ENCODE assay signal across 1 cellular context in the genomic region with DNA sequence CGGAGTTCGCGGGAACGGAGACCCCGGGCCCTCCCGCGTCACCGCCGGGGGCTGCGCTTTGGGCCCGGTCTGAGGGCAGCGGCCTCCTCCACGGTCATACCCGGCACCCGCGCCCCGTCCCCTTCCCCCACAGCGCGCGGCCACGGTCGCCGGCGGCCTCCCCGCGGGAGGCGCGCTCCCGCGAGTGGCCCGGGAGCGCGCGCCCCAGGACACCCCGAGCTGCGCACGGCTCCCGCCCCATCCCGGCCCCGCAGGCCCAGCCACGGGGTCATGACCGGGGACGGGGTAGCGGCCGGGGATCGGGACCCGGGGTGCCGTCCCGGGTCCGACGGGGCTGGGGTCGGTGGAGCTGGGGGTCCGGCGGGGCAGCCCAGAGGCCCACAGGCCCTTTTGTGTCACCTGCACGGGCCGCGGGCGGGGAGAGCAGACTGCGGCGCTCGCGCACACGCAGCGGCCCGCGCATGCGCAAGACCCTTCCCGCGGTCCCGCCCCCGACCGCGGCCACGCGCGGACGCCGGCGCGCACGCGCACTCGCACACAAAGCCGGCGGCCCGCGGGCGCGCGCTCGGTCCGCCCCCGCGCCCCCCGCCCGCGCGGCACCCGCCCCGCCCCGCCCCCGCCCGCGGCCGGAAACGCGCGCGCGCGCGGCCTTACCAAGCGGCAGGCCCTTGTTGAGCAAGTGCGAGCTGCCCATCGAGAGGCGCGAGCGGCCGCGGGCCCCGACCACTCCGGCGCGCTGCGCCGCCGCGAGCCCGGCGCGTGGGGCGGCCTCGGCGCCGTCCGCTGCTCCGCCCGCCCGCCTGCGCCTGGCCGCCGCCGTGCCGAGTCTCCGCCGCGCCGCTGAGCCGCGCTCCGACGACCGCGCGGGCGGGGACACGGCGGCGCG.
TF ChIP-seq lines count a peak whose summit lies in the region.

A gene (minus strand): TSS at position 869 of the 886 bp plus-strand sequence. CDS start 7,799 bp downstream, outside the sequence.

TF ChIP-seq in IMR-90, 13 proteins besides CTCF, POLR2A, EP300 and RAD21:
- TF ChIP-seq NFE2L2 (IDR thresholded peaks at IDR 0.05; ENCODE audit: low read depth, low read length) (no peak), FOS (IDR thresholded peaks at IDR 0.05; ENCODE audit: low read depth, low read length) (no peak), RFX5 (IDR thresholded peaks at IDR 0.05; ENCODE audit: low read depth, low read length) (no peak), RCOR1 (IDR thresholded peaks at IDR 0.05; ENCODE audit: insufficient replicate concordance, low read length) (no peak), MAZ (IDR thresholded peaks at IDR 0.05; ENCODE audit: borderline replicate concordance, low read depth, low read length) (peak; percentile 66; the same call in 1 of the 2 replicates), MXI1 (IDR thresholded peaks at IDR 0.05; ENCODE audit: borderline replicate concordance, low read depth, low read length) (0 out of 2 replicates have a peak, but pooled peaks have one; percentile 20), SMC3 (IDR thresholded peaks at IDR 0.05; ENCODE audit: low read depth, low read length) (no peak), CHD1 (IDR thresholded peaks at IDR 0.05; ENCODE audit: low read depth, low read length) (no peak), MAFK (IDR thresholded peaks at IDR 0.05; ENCODE audit: low read depth, low read length) (no peak), BHLHE40 (IDR thresholded peaks at IDR 0.05; ENCODE audit: low read depth, low read length) (peak; percentile 28; the same call in 1 of the 2 replicates), CEBPB (IDR thresholded peaks at IDR 0.05; ENCODE audit: low read depth, low read length) (peak; percentile 18; the same call in 1 of the 2 replicates)
- TF ChIP-seq, protein P1, sequence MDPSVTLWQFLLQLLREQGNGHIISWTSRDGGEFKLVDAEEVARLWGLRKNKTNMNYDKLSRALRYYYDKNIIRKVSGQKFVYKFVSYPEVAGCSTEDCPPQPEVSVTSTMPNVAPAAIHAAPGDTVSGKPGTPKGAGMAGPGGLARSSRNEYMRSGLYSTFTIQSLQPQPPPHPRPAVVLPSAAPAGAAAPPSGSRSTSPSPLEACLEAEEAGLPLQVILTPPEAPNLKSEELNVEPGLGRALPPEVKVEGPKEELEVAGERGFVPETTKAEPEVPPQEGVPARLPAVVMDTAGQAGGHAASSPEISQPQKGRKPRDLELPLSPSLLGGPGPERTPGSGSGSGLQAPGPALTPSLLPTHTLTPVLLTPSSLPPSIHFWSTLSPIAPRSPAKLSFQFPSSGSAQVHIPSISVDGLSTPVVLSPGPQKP (IDR thresholded peaks at IDR 0.05; ENCODE audit: borderline replicate concordance, low read depth, low read length) = no peak
- TF ChIP-seq, protein P2, sequence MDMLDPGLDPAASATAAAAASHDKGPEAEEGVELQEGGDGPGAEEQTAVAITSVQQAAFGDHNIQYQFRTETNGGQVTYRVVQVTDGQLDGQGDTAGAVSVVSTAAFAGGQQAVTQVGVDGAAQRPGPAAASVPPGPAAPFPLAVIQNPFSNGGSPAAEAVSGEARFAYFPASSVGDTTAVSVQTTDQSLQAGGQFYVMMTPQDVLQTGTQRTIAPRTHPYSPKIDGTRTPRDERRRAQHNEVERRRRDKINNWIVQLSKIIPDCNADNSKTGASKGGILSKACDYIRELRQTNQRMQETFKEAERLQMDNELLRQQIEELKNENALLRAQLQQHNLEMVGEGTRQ (IDR thresholded peaks at IDR 0.05; ENCODE audit: low read depth, low read length) = peak; percentile 28; the same call in 1 of the 2 replicates
